ENCODE assay signal across 13 cellular contexts in the genomic region with DNA sequence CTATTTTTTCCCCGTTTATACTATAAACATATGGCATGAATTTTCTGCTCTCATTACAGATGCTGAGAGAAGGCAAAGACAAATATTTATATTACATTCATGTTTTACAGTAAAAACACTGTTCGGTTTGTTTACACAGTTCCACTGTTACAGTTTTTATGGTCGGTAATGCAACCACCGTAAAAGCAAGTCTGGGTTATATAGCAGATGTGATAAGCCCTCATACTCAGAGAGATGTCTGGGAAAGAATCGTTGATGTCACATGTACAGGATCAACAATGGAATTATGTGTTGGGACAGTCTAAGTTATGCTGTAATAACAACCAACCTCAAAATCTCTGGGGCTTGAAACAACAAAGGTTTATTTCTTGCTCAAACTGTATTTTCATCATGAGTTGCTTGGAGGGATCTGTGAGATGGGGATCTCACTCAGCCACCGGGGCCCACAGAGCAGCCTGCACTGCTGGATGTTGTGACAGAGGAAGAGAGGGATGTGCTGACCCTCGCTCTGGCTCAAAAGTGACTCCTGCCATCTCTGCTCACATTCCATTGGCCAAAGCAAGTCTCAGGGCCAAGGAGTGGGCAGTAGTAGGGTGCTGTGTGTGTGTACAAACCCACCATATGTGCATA.
DNase-seq lines count a peak whose midpoint lies in the region; TF ChIP-seq lines count a peak whose summit lies in the region.
"Had no signal": no experiment of that assay in that cellular context is flagged by ENCODE, and none has a peak within 500 bp of the region (broad histone marks: within the 10 kb centered on the region; RNA-seq: fewer than 3 reads in every experiment).

No MANE protein-coding gene starts in this region.

- no peak overlapping the region for H3K4ac ChIP-seq in mesendoderm (ENCODE audit: low read depth, low read length)

- no peak overlapping the region for H3K9ac ChIP-seq in mesendoderm (ENCODE audit: low read length)
- H3K9ac ChIP-seq: KMS-11 had no signal

- H3K27me3 ChIP-seq in mesendoderm (ENCODE audit: insufficient read depth, low read length, poor library complexity): no peaks in the 10 kb centered on the region
- H3K27me3 ChIP-seq in effector memory CD4-positive, alpha-beta T cell (replicated peaks; ENCODE audit: control insufficient read depth, insufficient read depth, low read length, poor library complexity, severe bottlenecking): no peaks in the 10 kb centered on the region

- H3K4me2 ChIP-seq in mesendoderm (ENCODE audit: low read length): no peak overlapping the region
- H3K4me2 ChIP-seq: KMS-11 had no signal

- in situ Hi-C loops in Caki2 (cut with HindIII; ENCODE audit: low pct_unique_long_range_greater_than_20kb, low sequenced_read_pairs): no loop called here
- in situ Hi-C loops in astrocyte of the cerebellum (cut with HindIII; ENCODE audit: low sequenced_read_pairs): no loop called here

- H3K27ac ChIP-seq in mesendoderm (ENCODE audit: low read depth, low read length): no peak overlapping the region
- H3K27ac ChIP-seq in effector memory CD4-positive, alpha-beta T cell (ENCODE audit: insufficient read depth, low read length, poor library complexity, severe bottlenecking): no peak overlapping the region
- H3K27ac ChIP-seq: KMS-11 had no signal

- no peak overlapping the region for H2AK5ac ChIP-seq in mesendoderm (ENCODE audit: low read length)

- no peaks in the 10 kb centered on the region for H3K36me3 ChIP-seq in mesendoderm (ENCODE audit: control insufficient read depth, insufficient read depth, low read length)
- H3K36me3 ChIP-seq in effector memory CD4-positive, alpha-beta T cell (ENCODE audit: control insufficient read depth, insufficient read depth, low read length): no peaks in the 10 kb centered on the region
- H3K36me3 ChIP-seq: transverse colon had no signal

- H3K79me2 ChIP-seq in mesendoderm (ENCODE audit: control insufficient read depth, insufficient read depth, low read length): no peaks in the 10 kb centered on the region

- no peak overlapping the region for H3K18ac ChIP-seq in mesendoderm (ENCODE audit: low read length)

- no peaks in the 10 kb centered on the region for H3K9me3 ChIP-seq in effector memory CD4-positive, alpha-beta T cell (ENCODE audit: control insufficient read depth, low read length)
- H3K9me3 ChIP-seq: transverse colon had no signal

- no peak for TF ChIP-seq CTCF in astrocyte of the cerebellum (IDR thresholded peaks at IDR 0.05; ENCODE audit: low read depth, low read length, missing control alignments)

- H3K56ac ChIP-seq in mesendoderm (ENCODE audit: low read length): peak overlapping the region; percentile 32

- no peaks in the 10 kb centered on the region for H3K79me1 ChIP-seq in mesendoderm (ENCODE audit: low read length)

- H3K4me1 ChIP-seq in mesendoderm (ENCODE audit: control insufficient read depth, low read depth, low read length): no peaks in the 10 kb centered on the region
- no peaks in the 10 kb centered on the region for H3K4me1 ChIP-seq in effector memory CD4-positive, alpha-beta T cell (ENCODE audit: control insufficient read depth, insufficient read depth, low read length, poor library complexity, severe bottlenecking)

- H2BK15ac ChIP-seq in mesendoderm (replicated peaks; ENCODE audit: low read depth): no peak overlapping the region

- no CpG with 5 or more reads among the region's 7 CpGs for WGBS in mesendoderm (ENCODE audit: extremely low coverage, insufficient coverage, low lambda C conversion rate)

- H4K8ac ChIP-seq in mesendoderm (ENCODE audit: low read depth, low read length): no peak overlapping the region

- no peak overlapping the region for H2BK5ac ChIP-seq in mesendoderm (ENCODE audit: low read length)

- H3K4me3 ChIP-seq in astrocyte of the cerebellum (ENCODE audit: low read depth, low read length) (no peak overlapping the region), mesendoderm (ENCODE audit: low read length) (no peak overlapping the region)
- no peak overlapping the region for H3K4me3 ChIP-seq in effector memory CD4-positive, alpha-beta T cell (ENCODE audit: insufficient read depth, low read depth, low read length, poor library complexity, severe bottlenecking)
- H3K4me3 ChIP-seq: transverse colon had no signal

- DNase-seq in Caki2 (ENCODE audit: low read depth) (peak; percentile 77), NCI-H128 (lab: John Stamatoyannopoulos, UW; ENCODE audit: unreplicated experiment) (peak; percentile 5), astrocyte of the cerebellum (ENCODE audit: low read depth) (peak; percentile 29), mesendoderm (no peak), GM03348 (ENCODE audit: low spot score) (no peak), GM19240 (ENCODE audit: insufficient read length, low spot score) (no peak), activated T-cell treated with anti-CD3 and anti-CD28 coated beads for 4 hours (no peak)
- DNase-seq in effector memory CD4-positive, alpha-beta T cell: no peak
- DNase-seq: activated CD4-positive, alpha-beta T cell treated with anti-CD3 and anti-CD28 coated beads, Interleukin-2, amount 50 U/mL, for 4 hours; naive thymus-derived CD4-positive, alpha-beta T cell; stimulated activated CD4-positive, alpha-beta T cell treated with anti-CD3 and anti-CD28 coated beads, Interleukin-4, amount 100 ng/mL, for 4 hours; transverse colon had no signal

- H2BK120ac ChIP-seq in mesendoderm (ENCODE audit: low read depth, low read length): no peak overlapping the region

- no peak overlapping the region for H4K5ac ChIP-seq in mesendoderm (ENCODE audit: low read length)

- H3K23ac ChIP-seq in mesendoderm (ENCODE audit: low read length): no peak overlapping the region

Comparison
In these comparisons a context has a peak if more than half of its experiments do, and no peak if none do; other contexts are left out.
1. DNase-seq: peak in Caki2 (single experiment), NCI-H128 (single experiment) and astrocyte of the cerebellum (single experiment); none in mesendoderm (single experiment), effector memory CD4-positive, alpha-beta T cell (0 of 3), GM03348 (single experiment), GM19240 (single experiment) and activated T-cell treated with anti-CD3 and anti-CD28 coated beads for 4 hours (single experiment).